Comparison of ENCODE assay signal across 9 cellular contexts in the genomic region with DNA sequence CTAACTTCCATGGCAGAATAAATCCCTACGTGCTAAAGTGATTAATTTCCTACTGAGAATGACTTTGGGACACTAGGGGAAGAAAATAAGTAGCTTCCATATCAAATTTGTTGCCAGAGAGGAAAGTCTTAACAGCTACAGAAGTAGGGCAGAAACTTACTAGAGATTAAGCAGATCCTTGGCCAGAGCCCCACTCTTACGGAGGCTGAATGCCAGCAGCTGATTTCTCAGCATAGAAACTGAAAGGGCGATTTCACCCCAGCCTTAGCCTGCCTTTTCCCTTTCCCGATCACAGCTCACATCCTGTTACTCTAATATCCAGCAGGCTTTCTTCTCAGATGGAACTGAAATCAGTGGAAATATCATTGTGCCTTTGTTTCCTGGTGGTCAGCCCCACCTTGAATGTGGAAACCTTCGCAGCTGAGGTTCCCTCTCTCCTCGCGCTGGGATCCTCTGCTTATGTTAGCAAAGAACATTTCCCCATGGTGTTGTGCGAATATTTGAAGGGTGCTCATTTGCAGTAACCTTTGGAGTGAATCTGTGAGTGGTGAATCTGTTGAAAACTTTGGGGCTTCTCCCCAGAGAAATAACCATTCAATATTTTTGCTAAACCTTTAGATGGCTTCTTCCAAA. TPM values are rescaled to one million over a fixed set of nuclear protein-coding genes. Genes with fewer than 3 reads are reported as not detected.
DNase-seq lines count a peak whose midpoint lies in the region; ATAC-seq lines count a peak whose summit lies in the region.
"Had no signal": no experiment of that assay in that cellular context is flagged by ENCODE, and none has a peak within 500 bp of the region (broad histone marks: within the 10 kb centered on the region; RNA-seq: fewer than 3 reads in every experiment).

No MANE protein-coding gene starts in this region.

- POLR2A ChIA-PET in activated CD4-positive, alpha-beta T cell treated with anti-CD3 and anti-CD28 coated beads for 36 hours (lab: Charles Lee) = no interaction called here

- no peaks in the 10 kb centered on the region for H3K4me1 Mint-ChIP-seq in activated CD4-positive, alpha-beta T cell treated with anti-CD3 and anti-CD28 coated beads for 36 hours

- intact Hi-C loops in activated CD4-positive, alpha-beta T cell treated with anti-CD3 and anti-CD28 coated beads for 36 hours (cut with DNase I, micrococcal nuclease) = no loop called here

- DNase-seq in GM03348 (ENCODE audit: low spot score) (peak; percentile 41), astrocyte of the hippocampus (ENCODE audit: low read depth, low spot score) (peak; percentile 76), hepatic stellate cell (ENCODE audit: low spot score) (peak; percentile 38), skeletal muscle cell (ENCODE audit: low read depth) (peak; percentile 13)
- no peak for DNase-seq in activated CD4-positive, alpha-beta T cell treated with anti-CD3 and anti-CD28 coated beads for 36 hours
- DNase-seq: PC-3 had no signal

- peaks cover 28% of the 10 kb centered on the region for H3K27me3 Mint-ChIP-seq in activated CD4-positive, alpha-beta T cell treated with anti-CD3 and anti-CD28 coated beads for 36 hours

- ATAC-seq in HG03460 (IDR thresholded peaks at IDR 0.05; ENCODE audit: unreplicated experiment) (no peak), HG02870 (IDR thresholded peaks at IDR 0.05; ENCODE audit: unreplicated experiment) (no peak), HG02763 (IDR thresholded peaks at IDR 0.05; ENCODE audit: unreplicated experiment) (no peak)
- no peak for ATAC-seq in activated CD4-positive, alpha-beta T cell treated with anti-CD3 and anti-CD28 coated beads for 36 hours
- ATAC-seq: PC-3 had no signal

- H3K9me3 Mint-ChIP-seq in activated CD4-positive, alpha-beta T cell treated with anti-CD3 and anti-CD28 coated beads for 36 hours (ENCODE audit: low read depth) = no peaks in the 10 kb centered on the region

- no peak overlapping the region for H3K4me3 Mint-ChIP-seq in activated CD4-positive, alpha-beta T cell treated with anti-CD3 and anti-CD28 coated beads for 36 hours

- H3K27ac Mint-ChIP-seq in activated CD4-positive, alpha-beta T cell treated with anti-CD3 and anti-CD28 coated beads for 36 hours = no peak overlapping the region

- H3K36me3 Mint-ChIP-seq in activated CD4-positive, alpha-beta T cell treated with anti-CD3 and anti-CD28 coated beads for 36 hours (ENCODE audit: low read depth) = no peaks in the 10 kb centered on the region

- no peak overlapping the region for H3K4me3 ChIP-seq in skeletal muscle cell (ENCODE audit: low read depth, low read length)

- CTCF ChIA-PET in activated CD4-positive, alpha-beta T cell treated with anti-CD3 and anti-CD28 coated beads for 36 hours (lab: Charles Lee) = interaction anchor here (1.0 kb wide), 1 partner anchor 52 kb away, joined by 3 read pairs; no protein-coding TSS in a partner anchor

RNA-seq across cellular contexts. Expression of a gene that starts 8.4 kb away (rescaled TPM):
- under 1 TPM; 0.16 to 0.25 TPM for total RNA-seq in activated CD4-positive, alpha-beta T cell treated with anti-CD3 and anti-CD28 coated beads for 36 hours
